34 cellular contexts compared by ENCODE assay signal in genomic region chr5:103743455-103743854, GRCh38.
"Had no signal": no experiment of that assay in that cellular context is flagged by ENCODE, and none has a peak within 500 bp of the region (broad histone marks: within the 10 kb centered on the region; RNA-seq: fewer than 3 reads in every experiment).

No MANE protein-coding gene starts in this region.

- H3K36me3 ChIP-seq: adrenal gland, ascending aorta, esophagus muscularis mucosa, gastrocnemius medialis, heart left ventricle had no signal

- ATAC-seq: activated CD4-positive, alpha-beta T cell treated with anti-CD3 and anti-CD28 coated beads for 36 hours; activated CD8-positive, alpha-beta memory T cell treated with anti-CD3 and anti-CD28 coated beads, Interleukin-2, amount 10 ng/mL, durations not matched to agents 7 days and 5 days; activated CD8-positive, alpha-beta T cell treated with anti-CD3 and anti-CD28 coated beads, Interleukin-2, amount 10 ng/mL, durations not matched to agents 7 days and 5 days; activated naive CD8-positive, alpha-beta T cell treated with anti-CD3 and anti-CD28 coated beads, Interleukin-2, amount 50 U/mL, for 24 hours; body of pancreas; effector memory CD8-positive, alpha-beta T cell; foreskin keratinocyte; gastrocnemius medialis had no signal

- H3K4me3 Mint-ChIP-seq: activated CD4-positive, alpha-beta memory T cell treated with anti-CD3 and anti-CD28 coated beads for 36 hours; activated CD4-positive, alpha-beta T cell treated with anti-CD3 and anti-CD28 coated beads for 36 hours; activated CD4-positive, alpha-beta T cell treated with anti-CD3 and anti-CD28 coated beads, Interleukin-2, amount 10 ng/mL, durations not matched to agents 24 days and 14 days; activated CD8-positive, alpha-beta memory T cell treated with anti-CD3 and anti-CD28 coated beads, Interleukin-2, amount 10 ng/mL, durations not matched to agents 7 days and 5 days; activated CD8-positive, alpha-beta T cell treated with anti-CD3 and anti-CD28 coated beads, Interleukin-2, amount 10 ng/mL, durations not matched to agents 7 days and 5 days; activated naive CD4-positive, alpha-beta T cell treated with anti-CD3 and anti-CD28 coated beads for 36 hours; activated naive CD4-positive, alpha-beta T cell treated with anti-CD3 and anti-CD28 coated beads, Interleukin-2, amount 50 U/mL, for 24 hours; activated naive CD8-positive, alpha-beta T cell treated with anti-CD3 and anti-CD28 coated beads for 36 hours; activated naive CD8-positive, alpha-beta T cell treated with anti-CD3 and anti-CD28 coated beads, Interleukin-2, amount 50 U/mL, for 24 hours; activated T-helper 1 cell treated with anti-CD3 and anti-CD28 coated beads, Interleukin-12 subunit alpha, Interleukin-12 subunit beta, Interleukin-2, Interleukin-4 antibody, amounts not matched to agents 30 ng/mL and 10 ng/mL and 1 ng/mL, durations not matched to agents 14 hours and 24 hours and 36 hours; effector memory CD8-positive, alpha-beta T cell had no signal

- H3K27ac Mint-ChIP-seq: activated CD4-positive, alpha-beta memory T cell treated with anti-CD3 and anti-CD28 coated beads for 36 hours; activated CD4-positive, alpha-beta T cell treated with anti-CD3 and anti-CD28 coated beads for 36 hours; activated CD4-positive, alpha-beta T cell treated with anti-CD3 and anti-CD28 coated beads, Interleukin-2, amount 10 ng/mL, durations not matched to agents 24 days and 14 days; activated CD8-positive, alpha-beta memory T cell treated with anti-CD3 and anti-CD28 coated beads, Interleukin-2, amount 10 ng/mL, durations not matched to agents 7 days and 5 days; activated CD8-positive, alpha-beta T cell treated with anti-CD3 and anti-CD28 coated beads, Interleukin-2, amount 10 ng/mL, durations not matched to agents 7 days and 5 days; activated naive CD4-positive, alpha-beta T cell treated with anti-CD3 and anti-CD28 coated beads for 36 hours; activated naive CD4-positive, alpha-beta T cell treated with anti-CD3 and anti-CD28 coated beads, Interleukin-2, amount 50 U/mL, for 24 hours; activated naive CD8-positive, alpha-beta T cell treated with anti-CD3 and anti-CD28 coated beads for 36 hours; activated naive CD8-positive, alpha-beta T cell treated with anti-CD3 and anti-CD28 coated beads, Interleukin-2, amount 50 U/mL, for 24 hours; activated T-helper 1 cell treated with anti-CD3 and anti-CD28 coated beads, Interleukin-12 subunit alpha, Interleukin-12 subunit beta, Interleukin-2, Interleukin-4 antibody, amounts not matched to agents 30 ng/mL and 10 ng/mL and 1 ng/mL, durations not matched to agents 14 hours and 24 hours and 36 hours; activated T-helper 2 cell treated with anti-CD3 and anti-CD28 coated beads, Interferon-gamma antibody, Interleukin-2, Interleukin-4, amounts not matched to agents 10 μg/mL and 5 μg/mL and 100 μg/mL, durations not matched to agents 14 hours and 24 hours and 36 hours; effector memory CD8-positive, alpha-beta T cell had no signal

- H3K4me3 ChIP-seq: adrenal gland, ascending aorta, body of pancreas, esophagus muscularis mucosa, gastrocnemius medialis, heart left ventricle had no signal

- H3K27me3 Mint-ChIP-seq: activated CD4-positive, alpha-beta memory T cell treated with anti-CD3 and anti-CD28 coated beads for 36 hours; activated CD4-positive, alpha-beta T cell treated with anti-CD3 and anti-CD28 coated beads for 36 hours; activated CD4-positive, alpha-beta T cell treated with anti-CD3 and anti-CD28 coated beads, Interleukin-2, amount 10 ng/mL, durations not matched to agents 24 days and 14 days; activated CD8-positive, alpha-beta memory T cell treated with anti-CD3 and anti-CD28 coated beads, Interleukin-2, amount 10 ng/mL, durations not matched to agents 7 days and 5 days; activated naive CD4-positive, alpha-beta T cell treated with anti-CD3 and anti-CD28 coated beads, Interleukin-2, amount 50 U/mL, for 24 hours; activated naive CD8-positive, alpha-beta T cell treated with anti-CD3 and anti-CD28 coated beads for 36 hours; activated naive CD8-positive, alpha-beta T cell treated with anti-CD3 and anti-CD28 coated beads, Interleukin-2, amount 50 U/mL, for 24 hours; effector memory CD8-positive, alpha-beta T cell had no signal

- H3K9me3 Mint-ChIP-seq: activated CD4-positive, alpha-beta memory T cell treated with anti-CD3 and anti-CD28 coated beads for 36 hours; activated CD4-positive, alpha-beta T cell treated with anti-CD3 and anti-CD28 coated beads, Interleukin-2, amount 10 ng/mL, durations not matched to agents 24 days and 14 days; activated naive CD4-positive, alpha-beta T cell treated with anti-CD3 and anti-CD28 coated beads for 36 hours; activated T-helper 1 cell treated with anti-CD3 and anti-CD28 coated beads, Interleukin-12 subunit alpha, Interleukin-12 subunit beta, Interleukin-2, Interleukin-4 antibody, amounts not matched to agents 30 ng/mL and 10 ng/mL and 1 ng/mL, durations not matched to agents 14 hours and 24 hours and 36 hours; activated T-helper 2 cell treated with anti-CD3 and anti-CD28 coated beads, Interferon-gamma antibody, Interleukin-2, Interleukin-4, amounts not matched to agents 10 μg/mL and 5 μg/mL and 100 μg/mL, durations not matched to agents 14 hours and 24 hours and 36 hours had no signal

- H3K36me3 Mint-ChIP-seq: activated CD4-positive, alpha-beta memory T cell treated with anti-CD3 and anti-CD28 coated beads for 36 hours; activated CD8-positive, alpha-beta memory T cell treated with anti-CD3 and anti-CD28 coated beads, Interleukin-2, amount 10 ng/mL, durations not matched to agents 7 days and 5 days; activated naive CD4-positive, alpha-beta T cell treated with anti-CD3 and anti-CD28 coated beads, Interleukin-2, amount 50 U/mL, for 24 hours; activated naive CD8-positive, alpha-beta T cell treated with anti-CD3 and anti-CD28 coated beads for 36 hours had no signal

- H3K27ac ChIP-seq: adrenal gland, ascending aorta, body of pancreas, esophagus muscularis mucosa, foreskin keratinocyte, gastrocnemius medialis, heart left ventricle had no signal

- H3K4me1 ChIP-seq: ascending aorta, body of pancreas, esophagus muscularis mucosa, foreskin keratinocyte, gastrocnemius medialis, heart left ventricle had no signal

- DNase-seq: activated CD4-positive, alpha-beta memory T cell treated with anti-CD3 and anti-CD28 coated beads for 36 hours; activated CD4-positive, alpha-beta T cell treated with anti-CD3 and anti-CD28 coated beads for 36 hours; activated CD4-positive, alpha-beta T cell treated with anti-CD3 and anti-CD28 coated beads, Interleukin-2, amount 10 ng/mL, durations not matched to agents 24 days and 14 days; activated CD4-positive, CD25-positive, alpha-beta regulatory T cell; activated CD4-positive, CD25-positive, alpha-beta regulatory T cell treated with anti-CD3 and anti-CD28 coated beads, Interleukin-2, amount 50 U/mL, for 72 hours; activated CD8-positive, alpha-beta memory T cell treated with anti-CD3 and anti-CD28 coated beads, Interleukin-2, amount 10 ng/mL, durations not matched to agents 7 days and 5 days; activated CD8-positive, alpha-beta memory T cell treated with anti-CD3 and anti-CD28 coated beads, Interleukin-2, amount 50 U/mL, for 4 hours; activated CD8-positive, alpha-beta T cell treated with anti-CD3 and anti-CD28 coated beads, Interleukin-2, amount 10 ng/mL, durations not matched to agents 7 days and 5 days; activated effector memory CD4-positive, alpha-beta T cell treated with anti-CD3 and anti-CD28 coated beads, Interleukin-2, amount 50 U/mL, for 16 hours; activated naive CD4-positive, alpha-beta T cell treated with anti-CD3 and anti-CD28 coated beads for 36 hours; activated naive CD8-positive, alpha-beta T cell treated with anti-CD3 and anti-CD28 coated beads for 36 hours; activated naive CD8-positive, alpha-beta T cell treated with anti-CD3 and anti-CD28 coated beads, Interleukin-2, amount 50 U/mL, for 24 hours; activated T-cell treated with anti-CD3 and anti-CD28 coated beads, Interleukin-2, amount 50 U/mL, for 1 hour; activated T-cell treated with anti-CD3 and anti-CD28 coated beads, Interleukin-2, amount 50 U/mL, for 48 hours; amygdala; body of pancreas; caudate nucleus; cortex of kidney; dermis blood vessel endothelial cell; effector CD4-positive, alpha-beta T cell; effector memory CD8-positive, alpha-beta T cell; erythroblast; gastrocnemius medialis; glutamatergic neuron; heart left ventricle; T-helper 2 cell had no signal

- H3K27me3 ChIP-seq: adrenal gland, ascending aorta, body of pancreas, esophagus muscularis mucosa, gastrocnemius medialis, heart left ventricle had no signal

- H3K4me1 Mint-ChIP-seq: activated CD4-positive, alpha-beta T cell treated with anti-CD3 and anti-CD28 coated beads for 36 hours; activated CD4-positive, alpha-beta T cell treated with anti-CD3 and anti-CD28 coated beads, Interleukin-2, amount 10 ng/mL, durations not matched to agents 24 days and 14 days; activated CD8-positive, alpha-beta memory T cell treated with anti-CD3 and anti-CD28 coated beads, Interleukin-2, amount 10 ng/mL, durations not matched to agents 7 days and 5 days; activated naive CD4-positive, alpha-beta T cell treated with anti-CD3 and anti-CD28 coated beads, Interleukin-2, amount 50 U/mL, for 24 hours; activated naive CD8-positive, alpha-beta T cell treated with anti-CD3 and anti-CD28 coated beads for 36 hours; activated naive CD8-positive, alpha-beta T cell treated with anti-CD3 and anti-CD28 coated beads, Interleukin-2, amount 50 U/mL, for 24 hours had no signal

- H3K9me3 ChIP-seq: adrenal gland, ascending aorta, body of pancreas, esophagus muscularis mucosa, gastrocnemius medialis, heart left ventricle had no signal

- FAIRE-seq: colon had no signal
